23 cellular contexts compared by ENCODE assay signal in the genomic region with DNA sequence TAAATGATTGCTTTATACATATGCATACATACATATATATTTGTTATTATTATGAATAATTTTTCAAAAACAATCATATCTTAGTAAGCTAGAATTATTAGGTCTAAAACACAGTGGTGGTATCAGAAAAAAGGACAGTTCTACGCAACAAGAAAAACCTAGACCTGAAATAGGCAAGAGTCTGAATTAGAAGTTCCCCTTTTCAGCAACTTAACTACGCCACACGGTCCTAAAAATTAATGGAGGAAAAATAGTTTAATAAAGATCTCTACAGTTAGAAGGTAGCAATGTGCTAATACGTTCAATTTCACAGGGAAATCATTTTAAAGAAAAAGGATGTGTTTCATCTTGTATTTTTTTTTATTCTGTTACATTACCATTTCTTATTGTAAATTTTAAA. TPM values are rescaled to one million over a fixed set of nuclear protein-coding genes. Genes with fewer than 3 reads are reported as not detected.
DNase-seq lines count a peak whose midpoint lies in the region; ATAC-seq and TF ChIP-seq lines count a peak whose summit lies in the region.
"Had no signal": no experiment of that assay in that cellular context is flagged by ENCODE, and none has a peak within 500 bp of the region (broad histone marks: within the 10 kb centered on the region; RNA-seq: fewer than 3 reads in every experiment).

No MANE protein-coding gene starts in this region.

- H3K9me3 Mint-ChIP-seq in activated B cell treated with CpG ODN at 0.5 μM for 24 hours = peaks cover 1% of the 10 kb centered on the region
- no peaks in the 10 kb centered on the region for H3K9me3 Mint-ChIP-seq in stimulated activated memory B cell treated with anti-CD40 and anti-IgM and Interleukin-4, amounts not matched to agents 10 μg/mL and 1 μg/mL and 100 μg/mL, for 72 hours

- peak overlapping the region; percentile 64 for H3K4me3 ChIP-seq in DOHH2 (ENCODE audit: low read length)
- H3K4me3 ChIP-seq: GM23338, PC-9, SJSA1 had no signal

- POLR2A ChIA-PET in activated B cell treated with CpG ODN at 0.5 μM for 24 hours (lab: Charles Lee) = interaction anchor here (0.6 to 8.2 kb wide), 12 partner anchors 24 to 649 kb away, joined by 3 to 85 read pairs (median 5); a partner anchor contains a TSS

- H3K36me3 ChIP-seq in DOHH2 (ENCODE audit: control insufficient read depth, low read length) = peaks cover 16% of the 10 kb centered on the region; the same call in 1 of the 2 replicates
- H3K36me3 ChIP-seq: BE2C, SJSA1 had no signal

- CTCF ChIA-PET in activated B cell treated with CpG ODN at 0.5 μM for 24 hours (lab: Charles Lee) = interaction anchor here (1.0 kb wide), 1 partner anchor 23 kb away, joined by 4 read pairs; no protein-coding TSS in a partner anchor

- no peaks in the 10 kb centered on the region for H3K27me3 Mint-ChIP-seq in activated B cell treated with CpG ODN at 0.5 μM for 24 hours
- H3K27me3 Mint-ChIP-seq in stimulated activated memory B cell treated with anti-CD40 and anti-IgM and Interleukin-4, amounts not matched to agents 10 μg/mL and 1 μg/mL and 100 μg/mL, for 72 hours = no peaks in the 10 kb centered on the region

- no peaks in the 10 kb centered on the region for H4K20me1 ChIP-seq in DOHH2 (ENCODE audit: control insufficient read depth, insufficient read depth, low read depth, low read length)

- H3K79me2 ChIP-seq in DOHH2 (ENCODE audit: control insufficient read depth, low read length) = 0 out of 2 replicates have a peak, but pooled peaks cover 4% of the 10 kb centered on the region

- TF ChIP-seq CTCF in DOHH2 (IDR thresholded peaks at IDR 0.05; ENCODE audit: low read depth, low read length, poor library complexity, severe bottlenecking) (no peak), activated B cell treated with CpG ODN at 0.5 μM for 24 hours (IDR thresholded peaks at IDR 0.05) (no peak)

- H3K27ac Mint-ChIP-seq in activated B cell treated with CpG ODN at 0.5 μM for 24 hours = peak overlapping the region; percentile 98
- H3K27ac Mint-ChIP-seq in stimulated activated memory B cell treated with anti-CD40 and anti-IgM and Interleukin-4, amounts not matched to agents 10 μg/mL and 1 μg/mL and 100 μg/mL, for 72 hours = peak overlapping the region; percentile 99
- H3K27ac Mint-ChIP-seq: GM23338 had no signal

- DNase-seq in NAMALWA (ENCODE audit: low spot score) = peak; percentile 38
- no peak for DNase-seq in activated B cell treated with CpG ODN at 0.5 μM for 24 hours
- no peak for DNase-seq in DMS153 (lab: John Stamatoyannopoulos, UW)
- no peak for DNase-seq in SKM-1 (lab: John Stamatoyannopoulos, UW; ENCODE audit: unreplicated experiment)
- DNase-seq: BE2C, Calu3, DND-41, H9, IMR-90, NCI-H1092, NCI-H1417 treated with DMSO at 0.1 percent for 48 hours, NCI-H1694 treated with DMSO at 0.1 percent for 48 hours, NCI-H2081, NCI-H2227 treated with DMSO at 0.1 percent for 48 hours, NCI-H526 treated with DMSO at 0.1 percent for 48 hours, PC-9, Right ventricle myocardium superior had no signal

- H3K9me3 ChIP-seq in DOHH2 (ENCODE audit: control insufficient read depth, insufficient read depth, low read length) = peaks cover 14% of the 10 kb centered on the region
- H3K9me3 ChIP-seq: BE2C had no signal

- H3K4me1 Mint-ChIP-seq in activated B cell treated with CpG ODN at 0.5 μM for 24 hours = peaks cover 66% of the 10 kb centered on the region
- peaks cover 48% of the 10 kb centered on the region for H3K4me1 Mint-ChIP-seq in stimulated activated memory B cell treated with anti-CD40 and anti-IgM and Interleukin-4, amounts not matched to agents 10 μg/mL and 1 μg/mL and 100 μg/mL, for 72 hours
- H3K4me1 Mint-ChIP-seq: GM23338, H9 had no signal

- no peak overlapping the region for H3K4me3 Mint-ChIP-seq in activated B cell treated with CpG ODN at 0.5 μM for 24 hours
- H3K4me3 Mint-ChIP-seq in stimulated activated memory B cell treated with anti-CD40 and anti-IgM and Interleukin-4, amounts not matched to agents 10 μg/mL and 1 μg/mL and 100 μg/mL, for 72 hours = no peak overlapping the region
- H3K4me3 Mint-ChIP-seq: GM23338, H9 had no signal

- intact Hi-C loops in activated B cell treated with CpG ODN at 0.5 μM for 24 hours (cut with micrococcal nuclease) = loop anchor here (5.0 to 10.0 kb wide), 2 partner anchors 33 to 441 kb away; a partner anchor contains a TSS

- peaks cover 50% of the 10 kb centered on the region for H3F3A ChIP-seq in DOHH2 (ENCODE audit: control insufficient read depth, insufficient read depth)

- H3K4me2 ChIP-seq in DOHH2 (ENCODE audit: low read length) = peak overlapping the region; percentile 59
- H3K4me2 ChIP-seq: GM23338, KMS-11, PC-9 had no signal

- H3K9me2 ChIP-seq in DOHH2 (replicated peaks; ENCODE audit: control insufficient read depth, low read length) = no peaks in the 10 kb centered on the region

- peaks cover 12% of the 10 kb centered on the region for H3K36me3 Mint-ChIP-seq in activated B cell treated with CpG ODN at 0.5 μM for 24 hours (ENCODE audit: low read depth)
- H3K36me3 Mint-ChIP-seq in stimulated activated memory B cell treated with anti-CD40 and anti-IgM and Interleukin-4, amounts not matched to agents 10 μg/mL and 1 μg/mL and 100 μg/mL, for 72 hours = peaks cover 6% of the 10 kb centered on the region

- no peak for ATAC-seq in activated B cell treated with CpG ODN at 0.5 μM for 24 hours (ENCODE audit: low read depth)
- ATAC-seq in stimulated activated memory B cell treated with anti-CD40 and anti-IgM and Interleukin-4, amounts not matched to agents 10 μg/mL and 1 μg/mL and 100 μg/mL, for 72 hours = no peak
- no peak for ATAC-seq in HG02571 (IDR thresholded peaks at IDR 0.05; ENCODE audit: unreplicated experiment)
- ATAC-seq: GM23338 had no signal

- peak overlapping the region; percentile 98 for H3K27ac ChIP-seq in DOHH2 (ENCODE audit: low read depth, low read length)
- H3K27ac ChIP-seq: KMS-11, PC-9, SJSA1 had no signal

- H3K4me1 ChIP-seq in DOHH2 (ENCODE audit: control insufficient read depth, low read length) = peaks cover 87% of the 10 kb centered on the region
- H3K4me1 ChIP-seq: BE2C, SJSA1 had no signal

- no peaks in the 10 kb centered on the region for H3K27me3 ChIP-seq in DOHH2 (ENCODE audit: control insufficient read depth, low read length)
- H3K27me3 ChIP-seq: BE2C, SJSA1 had no signal

RNA-seq across cellular contexts. Expression of a gene that starts 22.1 kb away (rescaled TPM):
- 14.4 and 17.8 TPM in 2 replicates for total RNA-seq in activated B cell treated with CpG ODN at 0.5 μM for 24 hours

RNA-seq across cellular contexts. Expression of a gene that starts 22.7 kb away (rescaled TPM):
- 7.0 and 7.8 TPM in 2 replicates for total RNA-seq in activated B cell treated with CpG ODN at 0.5 μM for 24 hours
